In genomic region chr3:197950661-197951029, GRCh38 we compare ENCODE assay signal across 8 cellular contexts. TPM values are rescaled to one million over a fixed set of nuclear protein-coding genes. Genes with fewer than 3 reads are reported as not detected.
DNase-seq lines count a peak whose midpoint lies in the region; ATAC-seq and TF ChIP-seq lines count a peak whose summit lies in the region.

No MANE protein-coding gene starts in this region.

- H3K27ac ChIP-seq in SJSA1 (peak overlapping the region; percentile 97), fibroblast of lung (ENCODE audit: insufficient read depth, low read length) (peak overlapping the region; percentile 99)

- no peaks in the 10 kb centered on the region for H3K27me3 ChIP-seq in SJSA1 (replicated peaks)
- H3K27me3 ChIP-seq in fibroblast of lung (ENCODE audit: control insufficient read depth, insufficient read depth, low read length) = no peaks in the 10 kb centered on the region

- ATAC-seq in omental fat pad (ENCODE audit: low FRiP score) (no peak), HG03280 (IDR thresholded peaks at IDR 0.05; ENCODE audit: unreplicated experiment) (no peak)

- H3K36me3 ChIP-seq in SJSA1 (peaks cover 55% of the 10 kb centered on the region), fibroblast of lung (ENCODE audit: control insufficient read depth, insufficient read depth, low read length) (peaks cover 14% of the 10 kb centered on the region)

- TF ChIP-seq CTCF in fibroblast of lung (conservative IDR thresholded peaks at IDR 0.05 in 1 of 2, IDR thresholded peaks at IDR 0.05 in 1 of 2; ENCODE audit: low read depth in 1 of 2, low read length in 2 of 2) = no peak
- no peak for TF ChIP-seq CTCF in retinal pigment epithelial cell (conservative IDR thresholded peaks at IDR 0.05; ENCODE audit: low read depth, low read length)
- TF ChIP-seq CTCF in omental fat pad (IDR thresholded peaks at IDR 0.05) = no peak

- H3K79me2 ChIP-seq in fibroblast of lung (ENCODE audit: control insufficient read depth, insufficient read depth, low read length) = peaks cover 41% of the 10 kb centered on the region

- no peaks in the 10 kb centered on the region for H4K20me1 ChIP-seq in fibroblast of lung (ENCODE audit: control insufficient read depth, extremely low read depth, insufficient read depth, low read length)

- H3K9ac ChIP-seq in fibroblast of lung (ENCODE audit: insufficient read depth, low read length) = peak overlapping the region; percentile 93

- H3K4me1 ChIP-seq in SJSA1 (replicated peaks) = peaks cover 12% of the 10 kb centered on the region
- peaks cover 5% of the 10 kb centered on the region for H3K4me1 ChIP-seq in fibroblast of lung (ENCODE audit: control insufficient read depth, extremely low read depth, insufficient read depth, low read length)

- DNase-seq in SJSA1 (ENCODE audit: low read depth in 1 of 2, low spot score in 2 of 2) = no peak
- DNase-seq in fibroblast of lung (ENCODE audit: low read depth in 2 of 2) = no peak
- DNase-seq in retinal pigment epithelial cell (ENCODE audit: low read depth) = no peak
- DNase-seq in omental fat pad (ENCODE audit: low spot score) = no peak
- DNase-seq in T1000 (lab: John Stamatoyannopoulos, UW) = no peak
- DNase-seq in mucosa of gallbladder (ENCODE audit: low spot score) = no peak

- peak overlapping the region; percentile 86 for H3K4me2 ChIP-seq in fibroblast of lung (ENCODE audit: extremely low read depth, insufficient read depth, low read length)

- H3K9me3 ChIP-seq in SJSA1 (replicated peaks) (no peaks in the 10 kb centered on the region), fibroblast of lung (ENCODE audit: control insufficient read depth, insufficient read depth, low read depth, low read length) (no peaks in the 10 kb centered on the region)

- H2AFZ ChIP-seq in fibroblast of lung (ENCODE audit: low read length) = no peak overlapping the region

- H3K4me3 ChIP-seq in GM08714 (ENCODE audit: low read length) = peak overlapping the region; percentile 96
- peak overlapping the region; percentile 53 for H3K4me3 ChIP-seq in SJSA1
- peak overlapping the region; percentile 80 to 100 (median 92) for H3K4me3 ChIP-seq in fibroblast of lung (replicated peaks in 1 of 4; ENCODE audit: control extremely low read depth in 1 of 4, insufficient read depth in 1 of 4, low read depth in 3 of 4, low read length in 4 of 4)
- peak overlapping the region; percentile 86 for H3K4me3 ChIP-seq in retinal pigment epithelial cell (ENCODE audit: low read length)

RNA-seq across cellular contexts. Expression of gene RPL35A, which starts 0.7 kb away (rescaled TPM):
- 395 and 511 TPM in 2 replicates for total RNA-seq in SJSA1 (2014; rRNA removed; shearing (Covaris generic))
- total RNA-seq in fibroblast of lung (535 and 1,048 TPM in 2 replicates), omental fat pad (100 to 1,000 TPM; 520 to 671 (median 601) TPM), mucosa of gallbladder (625 TPM)
- 902 and 937 TPM in 2 replicates for polyA plus RNA-seq in fibroblast of lung
- 1,855 and 1,955 TPM in 2 replicates for polyA plus RNA-seq in fibroblast of lung (2012)
- polyA minus RNA-seq in fibroblast of lung (ENCODE audit: low replicate concordance) = 12.2 and 21.2 TPM in 2 replicates

RNA-seq across cellular contexts. Expression of gene LMLN, which starts 9.4 kb away (rescaled TPM):
- total RNA-seq in SJSA1 (2014; rRNA removed; shearing (Covaris generic)) = 1.3 and 1.9 TPM in 2 replicates
- 5.9 and 7.1 TPM in 2 replicates for total RNA-seq in fibroblast of lung
- polyA plus RNA-seq in fibroblast of lung = 5.0 and 6.6 TPM in 2 replicates
- 2.8 and 3.4 TPM in 2 replicates for polyA plus RNA-seq in fibroblast of lung (2012)
- polyA minus RNA-seq in fibroblast of lung (ENCODE audit: low replicate concordance) = 3.3 and 19.6 TPM in 2 replicates
- total RNA-seq in omental fat pad = 1 to 10 TPM; 2.5 to 5.5 (median 3.5) TPM
- 8.1 TPM for total RNA-seq in mucosa of gallbladder
